ENCODE assay signal across 29 cellular contexts in genomic region chr4:172088556-172088955, GRCh38.
"Had no signal": no experiment of that assay in that cellular context is flagged by ENCODE, and none has a peak within 500 bp of the region (broad histone marks: within the 10 kb centered on the region; RNA-seq: fewer than 3 reads in every experiment).

No MANE protein-coding gene starts in this region.

- H3K27ac Mint-ChIP-seq: stimulated activated effector memory CD8-positive, alpha-beta T cell treated with anti-CD3 and anti-CD28 coated beads, Interleukin-12 subunit alpha, Interleukin-12 subunit beta, amount 100 ng/mL, for 72 hours; stimulated activated memory B cell treated with anti-CD40 and anti-IgM and Interleukin-4, amounts not matched to agents 10 μg/mL and 1 μg/mL and 100 μg/mL, for 72 hours; stimulated activated naive B cell treated with anti-CD40 and anti-IgM and Interleukin-4, amounts not matched to agents 10 μg/mL and 1 μg/mL and 100 μg/mL, for 72 hours; stimulated activated naive CD8-positive, alpha-beta T cell treated with anti-CD3 and anti-CD28 coated beads, Interleukin-15, amount 100 ng/mL, for 72 hours; stimulated activated naive CD8-positive, alpha-beta T cell treated with anti-CD3 and anti-CD28 coated beads, Interleukin-15, Interleukin-2, amounts not matched to agents 100 ng/mL and 50 ng/mL, for 24 hours; type B pancreatic cell had no signal

- H3K9me3 Mint-ChIP-seq: stimulated activated memory B cell treated with anti-CD40 and anti-IgM and Interleukin-4, amounts not matched to agents 10 μg/mL and 1 μg/mL and 100 μg/mL, for 72 hours; stimulated activated naive B cell treated with anti-CD40 and anti-IgM and Interleukin-4, amounts not matched to agents 10 μg/mL and 1 μg/mL and 100 μg/mL, for 72 hours; stimulated activated naive CD8-positive, alpha-beta T cell treated with anti-CD3 and anti-CD28 coated beads, Interleukin-15, Interleukin-2, amounts not matched to agents 100 ng/mL and 50 ng/mL, for 24 hours; type B pancreatic cell had no signal

- H3K4me1 ChIP-seq: stomach, suprapubic skin, testis, thyroid gland, tibial artery, tibial nerve, transverse colon, upper lobe of left lung, upper lobe of right lung, uterus, vagina had no signal

- H3K4me1 Mint-ChIP-seq: stimulated activated effector memory CD8-positive, alpha-beta T cell treated with anti-CD3 and anti-CD28 coated beads, Interleukin-12 subunit alpha, Interleukin-12 subunit beta, amount 100 ng/mL, for 72 hours; stimulated activated memory B cell treated with anti-CD40 and anti-IgM and Interleukin-4, amounts not matched to agents 10 μg/mL and 1 μg/mL and 100 μg/mL, for 72 hours; stimulated activated naive B cell treated with anti-CD40 and anti-IgM and Interleukin-4, amounts not matched to agents 10 μg/mL and 1 μg/mL and 100 μg/mL, for 72 hours; stimulated activated naive CD8-positive, alpha-beta T cell treated with anti-CD3 and anti-CD28 coated beads, Interleukin-15, amount 100 ng/mL, for 72 hours had no signal

- H3K4me3 ChIP-seq: stomach, suprapubic skin, testis, thoracic aorta, thyroid gland, tibial artery, tibial nerve, transverse colon, upper lobe of left lung, upper lobe of right lung, uterus, vagina had no signal

- H3K27me3 ChIP-seq: stomach, suprapubic skin, testis, thyroid gland, tibial artery, tibial nerve, transverse colon, upper lobe of left lung, upper lobe of right lung, uterus, vagina had no signal

- FAIRE-seq: urothelium cell line had no signal

- H3K4me3 Mint-ChIP-seq: stimulated activated effector memory CD8-positive, alpha-beta T cell treated with anti-CD3 and anti-CD28 coated beads, Interleukin-12 subunit alpha, Interleukin-12 subunit beta, amount 100 ng/mL, for 72 hours; stimulated activated memory B cell treated with anti-CD40 and anti-IgM and Interleukin-4, amounts not matched to agents 10 μg/mL and 1 μg/mL and 100 μg/mL, for 72 hours; stimulated activated naive B cell treated with anti-CD40 and anti-IgM and Interleukin-4, amounts not matched to agents 10 μg/mL and 1 μg/mL and 100 μg/mL, for 72 hours; stimulated activated naive CD8-positive, alpha-beta T cell treated with anti-CD3 and anti-CD28 coated beads, Interleukin-15, amount 100 ng/mL, for 72 hours; stimulated activated naive CD8-positive, alpha-beta T cell treated with anti-CD3 and anti-CD28 coated beads, Interleukin-15, Interleukin-2, amounts not matched to agents 100 ng/mL and 50 ng/mL, for 24 hours; type B pancreatic cell had no signal

- H3K27ac ChIP-seq: stomach, suprapubic skin, testis, thoracic aorta, thyroid gland, tibial artery, tibial nerve, transverse colon, upper lobe of left lung, upper lobe of right lung, uterus, vagina had no signal

- H3K27me3 Mint-ChIP-seq: stimulated activated memory B cell treated with anti-CD40 and anti-IgM and Interleukin-4, amounts not matched to agents 10 μg/mL and 1 μg/mL and 100 μg/mL, for 72 hours; stimulated activated naive B cell treated with anti-CD40 and anti-IgM and Interleukin-4, amounts not matched to agents 10 μg/mL and 1 μg/mL and 100 μg/mL, for 72 hours; stimulated activated naive CD8-positive, alpha-beta T cell treated with anti-CD3 and anti-CD28 coated beads, Interleukin-15, amount 100 ng/mL, for 72 hours; stimulated activated naive CD8-positive, alpha-beta T cell treated with anti-CD3 and anti-CD28 coated beads, Interleukin-15, Interleukin-2, amounts not matched to agents 100 ng/mL and 50 ng/mL, for 24 hours; type B pancreatic cell had no signal

- H3K9me3 ChIP-seq: suprapubic skin, testis, thoracic aorta, thyroid gland, tibial artery, tibial nerve, transverse colon, upper lobe of left lung, upper lobe of right lung, uterus, vagina had no signal

- H3K36me3 Mint-ChIP-seq: stimulated activated effector memory CD8-positive, alpha-beta T cell treated with anti-CD3 and anti-CD28 coated beads, Interleukin-12 subunit alpha, Interleukin-12 subunit beta, amount 100 ng/mL, for 72 hours; stimulated activated memory B cell treated with anti-CD40 and anti-IgM and Interleukin-4, amounts not matched to agents 10 μg/mL and 1 μg/mL and 100 μg/mL, for 72 hours; stimulated activated naive B cell treated with anti-CD40 and anti-IgM and Interleukin-4, amounts not matched to agents 10 μg/mL and 1 μg/mL and 100 μg/mL, for 72 hours; type B pancreatic cell had no signal

- ATAC-seq: stimulated activated effector memory CD8-positive, alpha-beta T cell treated with anti-CD3 and anti-CD28 coated beads, Interleukin-12 subunit alpha, Interleukin-12 subunit beta, amount 100 ng/mL, for 72 hours; stimulated activated memory B cell treated with anti-CD40 and anti-IgM and Interleukin-4, amounts not matched to agents 10 μg/mL and 1 μg/mL and 100 μg/mL, for 72 hours; stimulated activated naive B cell treated with anti-CD40 and anti-IgM and Interleukin-4, amounts not matched to agents 10 μg/mL and 1 μg/mL and 100 μg/mL, for 72 hours; stimulated activated naive CD8-positive, alpha-beta T cell treated with anti-CD3 and anti-CD28 coated beads, Interleukin-15, amount 100 ng/mL, for 72 hours; stimulated activated naive CD8-positive, alpha-beta T cell treated with anti-CD3 and anti-CD28 coated beads, Interleukin-15, Interleukin-2, amounts not matched to agents 100 U/mL and 50 U/mL, for 24 hours; upper lobe of right lung had no signal

- H3K36me3 ChIP-seq: stomach, suprapubic skin, thoracic aorta, thyroid gland, tibial artery, tibial nerve, transverse colon, upper lobe of left lung, upper lobe of right lung, uterus, vagina had no signal

- DNase-seq: stimulated activated CD4-positive, alpha-beta T cell treated with anti-CD3 and anti-CD28 coated beads, Interleukin-2, amount 100 ng/mL, for 48 hours; stimulated activated CD4-positive, alpha-beta T cell treated with anti-CD3 and anti-CD28 coated beads, Interleukin-4, amount 100 ng/mL, for 1 hour; stimulated activated CD4-positive, alpha-beta T cell treated with anti-CD3 and anti-CD28 coated beads, Interleukin-4, amount 100 ng/mL, for 24 hours; stimulated activated CD4-positive, alpha-beta T cell treated with anti-CD3 and anti-CD28 coated beads, Interleukin-4, amount 100 ng/mL, for 4 hours; stimulated activated CD8-positive, alpha-beta memory T cell treated with anti-CD3 and anti-CD28 coated beads, Interleukin-4, amount 100 ng/mL, for 48 hours; stimulated activated naive B cell treated with anti-CD40 and anti-IgM and Interleukin-4, amounts not matched to agents 10 μg/mL and 1 μg/mL and 100 μg/mL, for 72 hours; stimulated activated naive CD4-positive, alpha-beta T cell; stimulated activated naive CD4-positive, alpha-beta T cell treated with Interleukin-2 at 50 U/mL for 16 hours; stimulated activated naive CD8-positive, alpha-beta T cell treated with anti-CD3 and anti-CD28 coated beads, Interleukin-15, amount 100 ng/mL, for 72 hours; stimulated activated naive CD8-positive, alpha-beta T cell treated with anti-CD3 and anti-CD28 coated beads, Interleukin-15, Interleukin-2, amounts not matched to agents 100 U/mL and 50 U/mL, for 24 hours; stomach; substantia nigra; testis; thyroid gland; tibial artery; transverse colon; trophoblast cell; upper lobe of left lung; upper lobe of right lung; uterus had no signal
